Comparison of ENCODE assay signal across 1 cellular context in the genomic region with DNA sequence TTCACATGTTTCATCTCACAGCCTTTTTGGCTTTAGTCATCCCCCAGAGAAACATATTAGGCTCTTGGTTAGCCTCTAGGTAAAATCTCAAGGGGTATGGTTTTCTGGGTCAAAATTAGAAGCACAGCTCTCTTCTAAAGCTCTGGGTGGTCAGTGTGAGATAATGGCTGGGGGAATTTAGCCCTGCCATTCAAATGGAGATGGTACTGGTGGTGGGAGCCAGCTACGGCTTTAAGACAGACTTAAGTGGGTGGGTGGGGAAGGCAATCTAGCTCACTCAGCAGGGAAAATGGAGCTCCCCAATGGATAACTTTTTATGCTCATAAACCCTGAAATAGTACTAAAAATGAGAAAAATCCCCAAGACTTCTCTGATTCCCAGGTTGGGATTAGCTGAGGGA.
TF ChIP-seq lines count a peak whose summit lies in the region.

No MANE protein-coding gene starts in this region.

TF ChIP-seq in WTC11, 78 proteins besides CTCF, POLR2A, EP300 and RAD21 (continued from another document):
- TF ChIP-seq TCF7 (CRISPR knock-in tag; IDR thresholded peaks at IDR 0.05; ENCODE audit: low read depth) (no peak), ZBTB43 (CRISPR knock-in tag; IDR thresholded peaks at IDR 0.05) (no peak), CREB1 (CRISPR knock-in tag; IDR thresholded peaks at IDR 0.05) (no peak), E2F1 (CRISPR knock-in tag; IDR thresholded peaks at IDR 0.05) (no peak), TEAD4 (CRISPR knock-in tag; IDR thresholded peaks at IDR 0.05) (no peak), GABPB1 (CRISPR knock-in tag; IDR thresholded peaks at IDR 0.05) (no peak)
- TF ChIP-seq, protein P1, sequence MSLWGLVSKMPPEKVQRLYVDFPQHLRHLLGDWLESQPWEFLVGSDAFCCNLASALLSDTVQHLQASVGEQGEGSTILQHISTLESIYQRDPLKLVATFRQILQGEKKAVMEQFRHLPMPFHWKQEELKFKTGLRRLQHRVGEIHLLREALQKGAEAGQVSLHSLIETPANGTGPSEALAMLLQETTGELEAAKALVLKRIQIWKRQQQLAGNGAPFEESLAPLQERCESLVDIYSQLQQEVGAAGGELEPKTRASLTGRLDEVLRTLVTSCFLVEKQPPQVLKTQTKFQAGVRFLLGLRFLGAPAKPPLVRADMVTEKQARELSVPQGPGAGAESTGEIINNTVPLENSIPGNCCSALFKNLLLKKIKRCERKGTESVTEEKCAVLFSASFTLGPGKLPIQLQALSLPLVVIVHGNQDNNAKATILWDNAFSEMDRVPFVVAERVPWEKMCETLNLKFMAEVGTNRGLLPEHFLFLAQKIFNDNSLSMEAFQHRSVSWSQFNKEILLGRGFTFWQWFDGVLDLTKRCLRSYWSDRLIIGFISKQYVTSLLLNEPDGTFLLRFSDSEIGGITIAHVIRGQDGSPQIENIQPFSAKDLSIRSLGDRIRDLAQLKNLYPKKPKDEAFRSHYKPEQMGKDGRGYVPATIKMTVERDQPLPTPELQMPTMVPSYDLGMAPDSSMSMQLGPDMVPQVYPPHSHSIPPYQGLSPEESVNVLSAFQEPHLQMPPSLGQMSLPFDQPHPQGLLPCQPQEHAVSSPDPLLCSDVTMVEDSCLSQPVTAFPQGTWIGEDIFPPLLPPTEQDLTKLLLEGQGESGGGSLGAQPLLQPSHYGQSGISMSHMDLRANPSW (CRISPR knock-in tag; conservative IDR thresholded peaks at IDR 0.05; ENCODE audit: low read depth) = no peak
- TF ChIP-seq, protein P2, sequence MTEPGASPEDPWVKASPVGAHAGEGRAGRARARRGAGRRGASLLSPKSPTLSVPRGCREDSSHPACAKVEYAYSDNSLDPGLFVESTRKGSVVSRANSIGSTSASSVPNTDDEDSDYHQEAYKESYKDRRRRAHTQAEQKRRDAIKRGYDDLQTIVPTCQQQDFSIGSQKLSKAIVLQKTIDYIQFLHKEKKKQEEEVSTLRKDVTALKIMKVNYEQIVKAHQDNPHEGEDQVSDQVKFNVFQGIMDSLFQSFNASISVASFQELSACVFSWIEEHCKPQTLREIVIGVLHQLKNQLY (CRISPR knock-in tag; IDR thresholded peaks at IDR 0.05) = no peak
- TF ChIP-seq, protein P3, sequence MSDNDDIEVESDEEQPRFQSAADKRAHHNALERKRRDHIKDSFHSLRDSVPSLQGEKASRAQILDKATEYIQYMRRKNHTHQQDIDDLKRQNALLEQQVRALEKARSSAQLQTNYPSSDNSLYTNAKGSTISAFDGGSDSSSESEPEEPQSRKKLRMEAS (CRISPR knock-in tag; IDR thresholded peaks at IDR 0.05) = no peak
